1 cellular context compared by ENCODE assay signal in the genomic region with DNA sequence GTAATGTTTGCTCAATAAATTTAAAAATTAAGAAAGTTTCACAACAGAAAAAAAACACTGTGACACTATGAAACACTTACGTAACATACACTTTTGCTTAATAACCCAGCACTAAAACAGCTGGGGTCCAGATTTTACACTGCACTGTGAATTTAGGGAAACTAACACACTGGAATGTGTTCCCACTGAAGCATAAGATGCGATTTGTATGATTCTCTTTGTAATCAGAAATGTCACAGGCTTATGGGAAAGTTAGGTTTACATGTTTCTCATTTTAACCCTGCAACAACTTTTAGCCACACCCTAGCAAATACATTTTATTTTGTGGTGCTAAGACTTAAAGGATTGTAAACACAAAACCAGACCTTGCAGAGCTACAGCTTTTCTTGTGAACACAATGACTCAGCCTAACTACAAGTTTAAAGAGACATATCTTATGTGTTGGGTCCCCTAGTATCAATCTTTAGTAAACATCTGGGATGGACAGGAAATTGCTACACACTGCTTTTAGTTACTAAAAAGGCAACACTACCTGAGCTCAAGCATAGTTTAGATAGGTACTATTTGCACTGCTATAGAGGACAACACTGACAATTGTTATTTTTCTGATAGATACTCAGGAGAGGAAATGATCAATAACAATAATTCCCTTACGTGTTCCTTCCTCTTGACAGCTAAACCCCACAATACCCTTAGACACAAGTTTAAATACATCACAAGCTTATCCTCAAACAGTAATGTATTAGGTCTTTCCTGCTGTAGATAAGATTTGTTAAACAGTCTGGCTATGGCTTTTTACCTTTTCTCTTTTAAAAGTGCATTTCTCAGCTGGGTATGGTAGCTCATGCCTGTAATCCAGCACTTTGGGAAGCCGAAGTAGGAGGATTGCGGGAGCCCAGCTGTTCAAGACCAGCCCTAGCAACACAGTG.
TF ChIP-seq lines count a peak whose summit lies in the region.

No MANE protein-coding gene starts in this region.

TF ChIP-seq in HepG2, 621 proteins besides CTCF, POLR2A, EP300 and RAD21 (continued from another document and continues in another):
- TF ChIP-seq ZNF383 (CRISPR knock-in tag; IDR thresholded peaks at IDR 0.05; ENCODE audit: borderline replicate concordance) (no peak), FOXA3 (CRISPR knock-in tag; IDR thresholded peaks at IDR 0.05) (peak; percentile 98), ZNF510 (CRISPR knock-in tag; IDR thresholded peaks at IDR 0.05; ENCODE audit: low read depth) (no peak), ZBTB20 (CRISPR knock-in tag; IDR thresholded peaks at IDR 0.05; ENCODE audit: borderline replicate concordance, low read depth) (peak; percentile 94; the same call in 1 of the 2 replicates), JDP2 (CRISPR knock-in tag; IDR thresholded peaks at IDR 0.05; ENCODE audit: borderline replicate concordance) (no peak), KLF6 (CRISPR knock-in tag; IDR thresholded peaks at IDR 0.05) (peak; percentile 70; the same call in 1 of the 2 replicates), KDM1A (CRISPR knock-in tag; IDR thresholded peaks at IDR 0.05) (no peak), RAD51 (IDR thresholded peaks at IDR 0.05; ENCODE audit: borderline replicate concordance) (no peak), ZNF263 (CRISPR knock-in tag; IDR thresholded peaks at IDR 0.05) (no peak), SYNCRIP (IDR thresholded peaks at IDR 0.05; ENCODE audit: insufficient read depth, low read depth, low read length) (no peak), PRMT3 (CRISPR knock-in tag; IDR thresholded peaks at IDR 0.05; ENCODE audit: borderline replicate concordance, low read depth) (no peak), ZNF792 (CRISPR knock-in tag; IDR thresholded peaks at IDR 0.05) (no peak), MAFK (conservative IDR thresholded peaks at IDR 0.05 in 1 of 2, IDR thresholded peaks at IDR 0.05 in 1 of 2; ENCODE audit: low read length in 2 of 2) (peak; percentile 30 to 72; a peak in 3 of 4 replicates), CHCHD3 (CRISPR knock-in tag; IDR thresholded peaks at IDR 0.05) (no peak), SMYD3 (CRISPR knock-in tag; IDR thresholded peaks at IDR 0.05) (peak; percentile 84), NR3C1 (CRISPR knock-in tag; IDR thresholded peaks at IDR 0.05) (no peak), ZNF83 (CRISPR knock-in tag; IDR thresholded peaks at IDR 0.05; ENCODE audit: borderline replicate concordance) (no peak), ZFP82 (CRISPR knock-in tag; IDR thresholded peaks at IDR 0.05; ENCODE audit: borderline replicate concordance) (no peak), RCOR2 (CRISPR knock-in tag; IDR thresholded peaks at IDR 0.05) (peak; percentile 94; the same call in 1 of the 2 replicates), KLF11 (CRISPR knock-in tag; IDR thresholded peaks at IDR 0.05) (no peak), KDM6A (CRISPR knock-in tag; IDR thresholded peaks at IDR 0.05; ENCODE audit: low read depth) (peak; percentile 51)
- TF ChIP-seq, protein P1, sequence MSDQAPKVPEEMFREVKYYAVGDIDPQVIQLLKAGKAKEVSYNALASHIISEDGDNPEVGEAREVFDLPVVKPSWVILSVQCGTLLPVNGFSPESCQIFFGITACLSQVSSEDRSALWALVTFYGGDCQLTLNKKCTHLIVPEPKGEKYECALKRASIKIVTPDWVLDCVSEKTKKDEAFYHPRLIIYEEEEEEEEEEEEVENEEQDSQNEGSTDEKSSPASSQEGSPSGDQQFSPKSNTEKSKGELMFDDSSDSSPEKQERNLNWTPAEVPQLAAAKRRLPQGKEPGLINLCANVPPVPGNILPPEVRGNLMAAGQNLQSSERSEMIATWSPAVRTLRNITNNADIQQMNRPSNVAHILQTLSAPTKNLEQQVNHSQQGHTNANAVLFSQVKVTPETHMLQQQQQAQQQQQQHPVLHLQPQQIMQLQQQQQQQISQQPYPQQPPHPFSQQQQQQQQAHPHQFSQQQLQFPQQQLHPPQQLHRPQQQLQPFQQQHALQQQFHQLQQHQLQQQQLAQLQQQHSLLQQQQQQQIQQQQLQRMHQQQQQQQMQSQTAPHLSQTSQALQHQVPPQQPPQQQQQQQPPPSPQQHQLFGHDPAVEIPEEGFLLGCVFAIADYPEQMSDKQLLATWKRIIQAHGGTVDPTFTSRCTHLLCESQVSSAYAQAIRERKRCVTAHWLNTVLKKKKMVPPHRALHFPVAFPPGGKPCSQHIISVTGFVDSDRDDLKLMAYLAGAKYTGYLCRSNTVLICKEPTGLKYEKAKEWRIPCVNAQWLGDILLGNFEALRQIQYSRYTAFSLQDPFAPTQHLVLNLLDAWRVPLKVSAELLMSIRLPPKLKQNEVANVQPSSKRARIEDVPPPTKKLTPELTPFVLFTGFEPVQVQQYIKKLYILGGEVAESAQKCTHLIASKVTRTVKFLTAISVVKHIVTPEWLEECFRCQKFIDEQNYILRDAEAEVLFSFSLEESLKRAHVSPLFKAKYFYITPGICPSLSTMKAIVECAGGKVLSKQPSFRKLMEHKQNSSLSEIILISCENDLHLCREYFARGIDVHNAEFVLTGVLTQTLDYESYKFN (CRISPR knock-in tag; conservative IDR thresholded peaks at IDR 0.05), result peak; percentile 93
- TF ChIP-seq, protein P2, sequence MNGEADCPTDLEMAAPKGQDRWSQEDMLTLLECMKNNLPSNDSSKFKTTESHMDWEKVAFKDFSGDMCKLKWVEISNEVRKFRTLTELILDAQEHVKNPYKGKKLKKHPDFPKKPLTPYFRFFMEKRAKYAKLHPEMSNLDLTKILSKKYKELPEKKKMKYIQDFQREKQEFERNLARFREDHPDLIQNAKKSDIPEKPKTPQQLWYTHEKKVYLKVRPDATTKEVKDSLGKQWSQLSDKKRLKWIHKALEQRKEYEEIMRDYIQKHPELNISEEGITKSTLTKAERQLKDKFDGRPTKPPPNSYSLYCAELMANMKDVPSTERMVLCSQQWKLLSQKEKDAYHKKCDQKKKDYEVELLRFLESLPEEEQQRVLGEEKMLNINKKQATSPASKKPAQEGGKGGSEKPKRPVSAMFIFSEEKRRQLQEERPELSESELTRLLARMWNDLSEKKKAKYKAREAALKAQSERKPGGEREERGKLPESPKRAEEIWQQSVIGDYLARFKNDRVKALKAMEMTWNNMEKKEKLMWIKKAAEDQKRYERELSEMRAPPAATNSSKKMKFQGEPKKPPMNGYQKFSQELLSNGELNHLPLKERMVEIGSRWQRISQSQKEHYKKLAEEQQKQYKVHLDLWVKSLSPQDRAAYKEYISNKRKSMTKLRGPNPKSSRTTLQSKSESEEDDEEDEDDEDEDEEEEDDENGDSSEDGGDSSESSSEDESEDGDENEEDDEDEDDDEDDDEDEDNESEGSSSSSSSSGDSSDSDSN (CRISPR knock-in tag; IDR thresholded peaks at IDR 0.05), result no peak
- TF ChIP-seq, protein P3, sequence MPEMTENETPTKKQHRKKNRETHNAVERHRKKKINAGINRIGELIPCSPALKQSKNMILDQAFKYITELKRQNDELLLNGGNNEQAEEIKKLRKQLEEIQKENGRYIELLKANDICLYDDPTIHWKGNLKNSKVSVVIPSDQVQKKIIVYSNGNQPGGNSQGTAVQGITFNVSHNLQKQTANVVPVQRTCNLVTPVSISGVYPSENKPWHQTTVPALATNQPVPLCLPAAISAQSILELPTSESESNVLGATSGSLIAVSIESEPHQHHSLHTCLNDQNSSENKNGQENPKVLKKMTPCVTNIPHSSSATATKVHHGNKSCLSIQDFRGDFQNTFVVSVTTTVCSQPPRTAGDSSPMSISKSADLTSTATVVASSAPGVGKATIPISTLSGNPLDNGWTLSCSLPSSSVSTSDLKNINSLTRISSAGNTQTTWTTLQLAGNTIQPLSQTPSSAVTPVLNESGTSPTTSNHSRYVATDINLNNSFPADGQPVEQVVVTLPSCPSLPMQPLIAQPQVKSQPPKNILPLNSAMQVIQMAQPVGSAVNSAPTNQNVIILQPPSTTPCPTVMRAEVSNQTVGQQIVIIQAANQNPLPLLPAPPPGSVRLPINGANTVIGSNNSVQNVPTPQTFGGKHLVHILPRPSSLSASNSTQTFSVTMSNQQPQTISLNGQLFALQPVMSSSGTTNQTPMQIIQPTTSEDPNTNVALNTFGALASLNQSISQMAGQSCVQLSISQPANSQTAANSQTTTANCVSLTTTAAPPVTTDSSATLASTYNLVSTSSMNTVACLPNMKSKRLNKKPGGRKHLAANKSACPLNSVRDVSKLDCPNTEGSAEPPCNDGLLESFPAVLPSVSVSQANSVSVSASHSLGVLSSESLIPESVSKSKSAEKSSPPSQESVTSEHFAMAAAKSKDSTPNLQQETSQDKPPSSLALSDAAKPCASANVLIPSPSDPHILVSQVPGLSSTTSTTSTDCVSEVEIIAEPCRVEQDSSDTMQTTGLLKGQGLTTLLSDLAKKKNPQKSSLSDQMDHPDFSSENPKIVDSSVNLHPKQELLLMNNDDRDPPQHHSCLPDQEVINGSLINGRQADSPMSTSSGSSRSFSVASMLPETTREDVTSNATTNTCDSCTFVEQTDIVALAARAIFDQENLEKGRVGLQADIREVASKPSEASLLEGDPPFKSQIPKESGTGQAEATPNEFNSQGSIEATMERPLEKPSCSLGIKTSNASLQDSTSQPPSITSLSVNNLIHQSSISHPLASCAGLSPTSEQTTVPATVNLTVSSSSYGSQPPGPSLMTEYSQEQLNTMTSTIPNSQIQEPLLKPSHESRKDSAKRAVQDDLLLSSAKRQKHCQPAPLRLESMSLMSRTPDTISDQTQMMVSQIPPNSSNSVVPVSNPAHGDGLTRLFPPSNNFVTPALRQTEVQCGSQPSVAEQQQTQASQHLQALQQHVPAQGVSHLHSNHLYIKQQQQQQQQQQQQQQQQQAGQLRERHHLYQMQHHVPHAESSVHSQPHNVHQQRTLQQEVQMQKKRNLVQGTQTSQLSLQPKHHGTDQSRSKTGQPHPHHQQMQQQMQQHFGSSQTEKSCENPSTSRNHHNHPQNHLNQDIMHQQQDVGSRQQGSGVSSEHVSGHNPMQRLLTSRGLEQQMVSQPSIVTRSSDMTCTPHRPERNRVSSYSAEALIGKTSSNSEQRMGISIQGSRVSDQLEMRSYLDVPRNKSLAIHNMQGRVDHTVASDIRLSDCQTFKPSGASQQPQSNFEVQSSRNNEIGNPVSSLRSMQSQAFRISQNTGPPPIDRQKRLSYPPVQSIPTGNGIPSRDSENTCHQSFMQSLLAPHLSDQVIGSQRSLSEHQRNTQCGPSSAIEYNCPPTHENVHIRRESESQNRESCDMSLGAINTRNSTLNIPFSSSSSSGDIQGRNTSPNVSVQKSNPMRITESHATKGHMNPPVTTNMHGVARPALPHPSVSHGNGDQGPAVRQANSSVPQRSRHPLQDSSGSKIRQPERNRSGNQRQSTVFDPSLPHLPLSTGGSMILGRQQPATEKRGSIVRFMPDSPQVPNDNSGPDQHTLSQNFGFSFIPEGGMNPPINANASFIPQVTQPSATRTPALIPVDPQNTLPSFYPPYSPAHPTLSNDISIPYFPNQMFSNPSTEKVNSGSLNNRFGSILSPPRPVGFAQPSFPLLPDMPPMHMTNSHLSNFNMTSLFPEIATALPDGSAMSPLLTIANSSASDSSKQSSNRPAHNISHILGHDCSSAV (CRISPR knock-in tag; IDR thresholded peaks at IDR 0.05; ENCODE audit: borderline replicate concordance), result no peak
- TF ChIP-seq, protein P4, sequence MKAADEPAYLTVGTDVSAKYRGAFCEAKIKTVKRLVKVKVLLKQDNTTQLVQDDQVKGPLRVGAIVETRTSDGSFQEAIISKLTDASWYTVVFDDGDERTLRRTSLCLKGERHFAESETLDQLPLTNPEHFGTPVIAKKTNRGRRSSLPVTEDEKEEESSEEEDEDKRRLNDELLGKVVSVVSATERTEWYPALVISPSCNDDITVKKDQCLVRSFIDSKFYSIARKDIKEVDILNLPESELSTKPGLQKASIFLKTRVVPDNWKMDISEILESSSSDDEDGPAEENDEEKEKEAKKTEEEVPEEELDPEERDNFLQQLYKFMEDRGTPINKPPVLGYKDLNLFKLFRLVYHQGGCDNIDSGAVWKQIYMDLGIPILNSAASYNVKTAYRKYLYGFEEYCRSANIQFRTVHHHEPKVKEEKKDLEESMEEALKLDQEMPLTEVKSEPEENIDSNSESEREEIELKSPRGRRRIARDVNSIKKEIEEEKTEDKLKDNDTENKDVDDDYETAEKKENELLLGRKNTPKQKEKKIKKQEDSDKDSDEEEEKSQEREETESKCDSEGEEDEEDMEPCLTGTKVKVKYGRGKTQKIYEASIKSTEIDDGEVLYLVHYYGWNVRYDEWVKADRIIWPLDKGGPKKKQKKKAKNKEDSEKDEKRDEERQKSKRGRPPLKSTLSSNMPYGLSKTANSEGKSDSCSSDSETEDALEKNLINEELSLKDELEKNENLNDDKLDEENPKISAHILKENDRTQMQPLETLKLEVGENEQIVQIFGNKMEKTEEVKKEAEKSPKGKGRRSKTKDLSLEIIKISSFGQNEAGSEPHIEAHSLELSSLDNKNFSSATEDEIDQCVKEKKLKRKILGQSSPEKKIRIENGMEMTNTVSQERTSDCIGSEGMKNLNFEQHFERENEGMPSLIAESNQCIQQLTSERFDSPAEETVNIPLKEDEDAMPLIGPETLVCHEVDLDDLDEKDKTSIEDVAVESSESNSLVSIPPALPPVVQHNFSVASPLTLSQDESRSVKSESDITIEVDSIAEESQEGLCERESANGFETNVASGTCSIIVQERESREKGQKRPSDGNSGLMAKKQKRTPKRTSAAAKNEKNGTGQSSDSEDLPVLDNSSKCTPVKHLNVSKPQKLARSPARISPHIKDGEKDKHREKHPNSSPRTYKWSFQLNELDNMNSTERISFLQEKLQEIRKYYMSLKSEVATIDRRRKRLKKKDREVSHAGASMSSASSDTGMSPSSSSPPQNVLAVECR (CRISPR knock-in tag; IDR thresholded peaks at IDR 0.05; ENCODE audit: borderline replicate concordance), result peak; percentile 25; the same call in 1 of the 2 replicates
- TF ChIP-seq, protein P5, sequence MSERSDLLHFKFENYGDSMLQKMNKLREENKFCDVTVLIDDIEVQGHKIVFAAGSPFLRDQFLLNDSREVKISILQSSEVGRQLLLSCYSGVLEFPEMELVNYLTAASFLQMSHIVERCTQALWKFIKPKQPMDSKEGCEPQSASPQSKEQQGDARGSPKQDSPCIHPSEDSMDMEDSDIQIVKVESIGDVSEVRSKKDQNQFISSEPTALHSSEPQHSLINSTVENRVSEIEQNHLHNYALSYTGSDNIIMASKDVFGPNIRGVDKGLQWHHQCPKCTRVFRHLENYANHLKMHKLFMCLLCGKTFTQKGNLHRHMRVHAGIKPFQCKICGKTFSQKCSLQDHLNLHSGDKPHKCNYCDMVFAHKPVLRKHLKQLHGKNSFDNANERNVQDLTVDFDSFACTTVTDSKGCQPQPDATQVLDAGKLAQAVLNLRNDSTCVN (CRISPR knock-in tag; IDR thresholded peaks at IDR 0.05; ENCODE audit: borderline replicate concordance), result no peak
